8 cellular contexts compared by ENCODE assay signal in the genomic region with DNA sequence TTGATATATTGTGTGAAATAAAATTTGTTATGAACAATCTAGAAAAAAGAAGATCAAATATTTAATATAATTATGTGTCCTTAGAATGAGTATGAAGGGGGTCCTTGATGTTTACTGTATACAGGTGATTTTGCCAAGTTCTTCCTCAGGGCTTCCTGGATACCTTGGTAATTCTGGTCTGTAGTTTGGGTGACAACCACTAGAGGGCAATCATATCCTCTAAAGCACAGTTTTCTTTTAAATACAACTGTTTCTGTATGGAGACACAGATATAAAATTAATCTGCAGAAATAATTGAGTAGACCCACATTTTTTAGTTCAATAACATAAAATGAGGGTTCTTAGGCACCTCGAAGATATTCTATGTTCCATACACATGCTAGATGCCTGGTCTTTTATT.
DNase-seq lines count a peak whose midpoint lies in the region; ATAC-seq, FAIRE-seq and TF ChIP-seq lines count a peak whose summit lies in the region.

No MANE protein-coding gene starts in this region.

- no peaks in the 10 kb centered on the region for H3K27me3 Mint-ChIP-seq in WTC11 (ENCODE audit: low read depth)

- POLR2A ChIA-PET in AG04450 (lab: Yijun Ruan, JAX), result no interaction called here
- POLR2A ChIA-PET in WTC11 (lab: Charles Lee), result no interaction called here

- H3K36me3 Mint-ChIP-seq in WTC11, result peaks cover 14% of the 10 kb centered on the region

- H3K9ac ChIP-seq in adipocyte (ENCODE audit: low read length), result no peak overlapping the region
- H3K9ac ChIP-seq in liver (ENCODE audit: low read depth in 1 of 2, low read length in 2 of 2), result no peak overlapping the region

- TF ChIP-seq CTCF in AG04450 (IDR thresholded peaks at IDR 0.05; ENCODE audit: low read depth, low read length), result peak; percentile 33
- TF ChIP-seq CTCF in liver (IDR thresholded peaks at IDR 0.05; ENCODE audit: low read depth, low read length, missing input control), result peak; percentile 52
- no peak for TF ChIP-seq CTCF in WTC11 (IDR thresholded peaks at IDR 0.05)

- no peak for FAIRE-seq in HTR-8/SVneo (lab: Jason Lieb, UNC)

- DNase-seq in AG04450 (ENCODE audit: low read depth, low spot score), result no peak
- DNase-seq in ELR (ENCODE audit: low read depth), result peak; percentile 14
- DNase-seq in HTR-8/SVneo (ENCODE audit: insufficient read length, low spot score), result peak; percentile 0
- DNase-seq in adipocyte (ENCODE audit: low read depth), result peak; percentile 51
- DNase-seq in WTC11 (ENCODE audit: low spot score), result no peak
- DNase-seq in epidermal melanocyte (ENCODE audit: insufficient read length, low spot score), result no peak

- H3K27me3 ChIP-seq in AG04450 (ENCODE audit: control insufficient read depth, insufficient read depth, low read length) (no peaks in the 10 kb centered on the region), adipocyte (replicated peaks; ENCODE audit: control insufficient read depth, insufficient read depth, low read length) (peaks cover 3% of the 10 kb centered on the region), liver (ENCODE audit: control insufficient read depth in 4 of 4, insufficient read depth in 4 of 4, low read length in 3 of 4) (no peaks in the 10 kb centered on the region)

- H3K9me3 Mint-ChIP-seq in WTC11, result peaks cover 41% of the 10 kb centered on the region

- H3K4me3 ChIP-seq in AG04450 (ENCODE audit: low read depth, low read length) (no peak overlapping the region), adipocyte (ENCODE audit: low read length) (no peak overlapping the region), liver (ENCODE audit: low read depth in 1 of 3, low read length in 3 of 3) (no peak overlapping the region)

- no peak overlapping the region for H3K4me3 Mint-ChIP-seq in WTC11

- WGBS in liver, result 0% methylated on average over 1 of the region's 1 CpG

- H3K9me3 ChIP-seq in AG04450 (ENCODE audit: control insufficient read depth, insufficient read depth, low read length) (no peaks in the 10 kb centered on the region; the same call in 1 of the 2 replicates), adipocyte (ENCODE audit: control insufficient read depth, low read length) (no peaks in the 10 kb centered on the region), liver (ENCODE audit: control insufficient read depth in 4 of 4, low read length in 3 of 4) (no peaks in the 10 kb centered on the region)

- H3K27ac ChIP-seq in AG04450 (ENCODE audit: low read depth, low read length) (no peak overlapping the region), liver (ENCODE audit: low read depth in 1 of 2, low read length in 2 of 2) (no peak overlapping the region)

- no peak for ATAC-seq in GM18519 (IDR thresholded peaks at IDR 0.05; ENCODE audit: low FRiP score, unreplicated experiment)
- no peak for ATAC-seq in WTC11

- H3K36me3 ChIP-seq in adipocyte (ENCODE audit: control insufficient read depth, insufficient read depth, low read length, severe bottlenecking), result no peaks in the 10 kb centered on the region
- no peaks in the 10 kb centered on the region for H3K36me3 ChIP-seq in liver (ENCODE audit: control insufficient read depth in 4 of 4, insufficient read depth in 3 of 4, low read depth in 1 of 4, low read length in 3 of 4)

- H3K4me1 ChIP-seq in adipocyte (ENCODE audit: control insufficient read depth, insufficient read depth, low read length) (no peaks in the 10 kb centered on the region), liver (ENCODE audit: control insufficient read depth in 4 of 4, insufficient read depth in 4 of 4, low read length in 3 of 4) (no peaks in the 10 kb centered on the region)

- H3K27ac Mint-ChIP-seq in WTC11, result no peak overlapping the region

- TF ChIP-seq RAD21 in liver (IDR thresholded peaks at IDR 0.05), result peak; percentile 43 to 69

- no peaks in the 10 kb centered on the region for H3K4me1 Mint-ChIP-seq in WTC11

- CTCF ChIA-PET in AG04450 (lab: Charles Lee), result no interaction called here
- CTCF ChIA-PET in WTC11 (lab: Charles Lee), result no interaction called here

TF ChIP-seq in liver, 16 proteins besides CTCF, POLR2A, EP300 and RAD21 (continues in another document):
- TF ChIP-seq SP1 (IDR thresholded peaks at IDR 0.05) (no peak), EGR1 (IDR thresholded peaks at IDR 0.05; ENCODE audit: low read depth in 2 of 2) (no peak), JUND (IDR thresholded peaks at IDR 0.05) (no peak), RXRA (IDR thresholded peaks at IDR 0.05) (no peak), HNF4A (conservative IDR thresholded peaks at IDR 0.05) (no peak), HNF4G (IDR thresholded peaks at IDR 0.05) (no peak), FOXA1 (IDR thresholded peaks at IDR 0.05) (no peak), FOXA2 (IDR thresholded peaks at IDR 0.05) (no peak)
- TF ChIP-seq, protein P1, sequence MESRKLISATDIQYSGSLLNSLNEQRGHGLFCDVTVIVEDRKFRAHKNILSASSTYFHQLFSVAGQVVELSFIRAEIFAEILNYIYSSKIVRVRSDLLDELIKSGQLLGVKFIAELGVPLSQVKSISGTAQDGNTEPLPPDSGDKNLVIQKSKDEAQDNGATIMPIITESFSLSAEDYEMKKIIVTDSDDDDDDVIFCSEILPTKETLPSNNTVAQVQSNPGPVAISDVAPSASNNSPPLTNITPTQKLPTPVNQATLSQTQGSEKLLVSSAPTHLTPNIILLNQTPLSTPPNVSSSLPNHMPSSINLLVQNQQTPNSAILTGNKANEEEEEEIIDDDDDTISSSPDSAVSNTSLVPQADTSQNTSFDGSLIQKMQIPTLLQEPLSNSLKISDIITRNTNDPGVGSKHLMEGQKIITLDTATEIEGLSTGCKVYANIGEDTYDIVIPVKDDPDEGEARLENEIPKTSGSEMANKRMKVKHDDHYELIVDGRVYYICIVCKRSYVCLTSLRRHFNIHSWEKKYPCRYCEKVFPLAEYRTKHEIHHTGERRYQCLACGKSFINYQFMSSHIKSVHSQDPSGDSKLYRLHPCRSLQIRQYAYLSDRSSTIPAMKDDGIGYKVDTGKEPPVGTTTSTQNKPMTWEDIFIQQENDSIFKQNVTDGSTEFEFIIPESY (IDR thresholded peaks at IDR 0.05), result no peak
- TF ChIP-seq, protein P2, sequence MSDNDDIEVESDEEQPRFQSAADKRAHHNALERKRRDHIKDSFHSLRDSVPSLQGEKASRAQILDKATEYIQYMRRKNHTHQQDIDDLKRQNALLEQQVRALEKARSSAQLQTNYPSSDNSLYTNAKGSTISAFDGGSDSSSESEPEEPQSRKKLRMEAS (IDR thresholded peaks at IDR 0.05), result no peak

TF ChIP-seq in WTC11, 78 proteins besides CTCF, POLR2A, EP300 and RAD21 (continues in another document):
- no peak for TF ChIP-seq EMX1 (CRISPR knock-in tag; IDR thresholded peaks at IDR 0.05)
- no peak for TF ChIP-seq IRF2 (CRISPR knock-in tag; IDR thresholded peaks at IDR 0.05; ENCODE audit: borderline replicate concordance, low read depth)
- no peak for TF ChIP-seq ZNF138 (CRISPR knock-in tag; conservative IDR thresholded peaks at IDR 0.05)
- TF ChIP-seq, protein P3, sequence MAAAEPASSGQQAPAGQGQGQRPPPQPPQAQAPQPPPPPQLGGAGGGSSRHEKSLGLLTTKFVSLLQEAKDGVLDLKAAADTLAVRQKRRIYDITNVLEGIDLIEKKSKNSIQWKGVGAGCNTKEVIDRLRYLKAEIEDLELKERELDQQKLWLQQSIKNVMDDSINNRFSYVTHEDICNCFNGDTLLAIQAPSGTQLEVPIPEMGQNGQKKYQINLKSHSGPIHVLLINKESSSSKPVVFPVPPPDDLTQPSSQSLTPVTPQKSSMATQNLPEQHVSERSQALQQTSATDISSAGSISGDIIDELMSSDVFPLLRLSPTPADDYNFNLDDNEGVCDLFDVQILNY (CRISPR knock-in tag; IDR thresholded peaks at IDR 0.05), result no peak
- TF ChIP-seq, protein P4, sequence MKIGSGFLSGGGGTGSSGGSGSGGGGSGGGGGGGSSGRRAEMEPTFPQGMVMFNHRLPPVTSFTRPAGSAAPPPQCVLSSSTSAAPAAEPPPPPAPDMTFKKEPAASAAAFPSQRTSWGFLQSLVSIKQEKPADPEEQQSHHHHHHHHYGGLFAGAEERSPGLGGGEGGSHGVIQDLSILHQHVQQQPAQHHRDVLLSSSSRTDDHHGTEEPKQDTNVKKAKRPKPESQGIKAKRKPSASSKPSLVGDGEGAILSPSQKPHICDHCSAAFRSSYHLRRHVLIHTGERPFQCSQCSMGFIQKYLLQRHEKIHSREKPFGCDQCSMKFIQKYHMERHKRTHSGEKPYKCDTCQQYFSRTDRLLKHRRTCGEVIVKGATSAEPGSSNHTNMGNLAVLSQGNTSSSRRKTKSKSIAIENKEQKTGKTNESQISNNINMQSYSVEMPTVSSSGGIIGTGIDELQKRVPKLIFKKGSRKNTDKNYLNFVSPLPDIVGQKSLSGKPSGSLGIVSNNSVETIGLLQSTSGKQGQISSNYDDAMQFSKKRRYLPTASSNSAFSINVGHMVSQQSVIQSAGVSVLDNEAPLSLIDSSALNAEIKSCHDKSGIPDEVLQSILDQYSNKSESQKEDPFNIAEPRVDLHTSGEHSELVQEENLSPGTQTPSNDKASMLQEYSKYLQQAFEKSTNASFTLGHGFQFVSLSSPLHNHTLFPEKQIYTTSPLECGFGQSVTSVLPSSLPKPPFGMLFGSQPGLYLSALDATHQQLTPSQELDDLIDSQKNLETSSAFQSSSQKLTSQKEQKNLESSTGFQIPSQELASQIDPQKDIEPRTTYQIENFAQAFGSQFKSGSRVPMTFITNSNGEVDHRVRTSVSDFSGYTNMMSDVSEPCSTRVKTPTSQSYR (CRISPR knock-in tag; IDR thresholded peaks at IDR 0.05), result no peak
- TF ChIP-seq NFATC4 (CRISPR knock-in tag; IDR thresholded peaks at IDR 0.05), result no peak
- no peak for TF ChIP-seq ZNF121 (CRISPR knock-in tag; IDR thresholded peaks at IDR 0.05)
- TF ChIP-seq, protein P5, sequence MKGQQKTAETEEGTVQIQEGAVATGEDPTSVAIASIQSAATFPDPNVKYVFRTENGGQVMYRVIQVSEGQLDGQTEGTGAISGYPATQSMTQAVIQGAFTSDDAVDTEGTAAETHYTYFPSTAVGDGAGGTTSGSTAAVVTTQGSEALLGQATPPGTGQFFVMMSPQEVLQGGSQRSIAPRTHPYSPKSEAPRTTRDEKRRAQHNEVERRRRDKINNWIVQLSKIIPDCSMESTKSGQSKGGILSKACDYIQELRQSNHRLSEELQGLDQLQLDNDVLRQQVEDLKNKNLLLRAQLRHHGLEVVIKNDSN (CRISPR knock-in tag; IDR thresholded peaks at IDR 0.05), result no peak
- TF ChIP-seq TEAD4 (CRISPR knock-in tag; IDR thresholded peaks at IDR 0.05), result no peak

Comparison
In these comparisons a context has a peak if more than half of its experiments do, and no peak if none do; other contexts are left out.
1. DNase-seq: peak in ELR (single experiment), HTR-8/SVneo (single experiment) and adipocyte (single experiment); none in AG04450 (single experiment), WTC11 (single experiment) and epidermal melanocyte (single experiment).